ENCODE assay signal across 19 cellular contexts in genomic region chr6:46323966-46324622, GRCh38.
DNase-seq lines count a peak whose midpoint lies in the region; ATAC-seq and TF ChIP-seq lines count a peak whose summit lies in the region.
"Had no signal": no experiment of that assay in that cellular context is flagged by ENCODE, and none has a peak within 500 bp of the region (broad histone marks: within the 10 kb centered on the region; RNA-seq: fewer than 3 reads in every experiment).

No MANE protein-coding gene starts in this region.

- H3K27me3 ChIP-seq in mesenchymal stem cell (ENCODE audit: control insufficient read depth in 1 of 2, insufficient read depth in 1 of 2, low read length in 2 of 2), result no peaks in the 10 kb centered on the region
- H3K27me3 ChIP-seq: BLaER1 had no signal

- H3K9ac ChIP-seq in mesenchymal stem cell (ENCODE audit: low read length), result peak overlapping the region; percentile 80
- H3K9ac ChIP-seq: BLaER1, parathyroid adenoma had no signal

- no peak overlapping the region for H2BK15ac ChIP-seq in mesenchymal stem cell (ENCODE audit: low read depth, poor library complexity, severe bottlenecking)

- DNase-seq in NCI-H2227 (lab: John Stamatoyannopoulos, UW; ENCODE audit: unreplicated experiment) (peak; percentile 7), NCI-H2227 treated with DMSO at 0.1 percent for 48 hours (lab: John Stamatoyannopoulos, UW) (no peak), mesenchymal stem cell (no peak), substantia nigra (lab: John Stamatoyannopoulos, UW) (peak in 1 of 49 donors; percentile 11)
- no peak for DNase-seq in activated CD4-positive, alpha-beta T cell treated with anti-CD3 and anti-CD28 coated beads for 36 hours
- DNase-seq: 8988T; naive B cell; NCI-H187 treated with DMSO at 0.1 percent for 48 hours; stimulated activated CD4-positive, alpha-beta T cell treated with anti-CD3 and anti-CD28 coated beads, Interleukin-1b, Interleukin-23, amount 100 ng/mL, for 48 hours; stimulated activated naive CD4-positive, alpha-beta T cell; trophoblast cell had no signal

- no peak overlapping the region for H3K4me2 ChIP-seq in mesenchymal stem cell (ENCODE audit: low read length, poor library complexity, severe bottlenecking)

- ATAC-seq in activated CD4-positive, alpha-beta T cell treated with anti-CD3 and anti-CD28 coated beads for 36 hours, result no peak
- ATAC-seq in HG02938 (IDR thresholded peaks at IDR 0.05; ENCODE audit: unreplicated experiment), result no peak
- ATAC-seq in GM18861 (IDR thresholded peaks at IDR 0.05; ENCODE audit: unreplicated experiment), result no peak

- H3K4ac ChIP-seq in mesenchymal stem cell (ENCODE audit: low read depth in 1 of 2, low read length in 2 of 2), result no peak overlapping the region

- POLR2A ChIA-PET in activated CD4-positive, alpha-beta T cell treated with anti-CD3 and anti-CD28 coated beads for 36 hours (lab: Charles Lee), result no interaction called here

- H2BK120ac ChIP-seq in mesenchymal stem cell (ENCODE audit: low read depth, low read length), result no peak overlapping the region

- H3K23ac ChIP-seq in mesenchymal stem cell (ENCODE audit: low read length in 2 of 2), result no peak overlapping the region

- 100% methylated on average over 2 of the region's 3 CpGs for WGBS in mesenchymal stem cell

- H3K18ac ChIP-seq in mesenchymal stem cell (ENCODE audit: low read depth in 1 of 2, low read length in 2 of 2), result no peak overlapping the region

- H3K79me1 ChIP-seq in mesenchymal stem cell (replicated peaks; ENCODE audit: low read length, poor library complexity, severe bottlenecking), result no peaks in the 10 kb centered on the region

- CTCF ChIA-PET in activated CD4-positive, alpha-beta T cell treated with anti-CD3 and anti-CD28 coated beads for 36 hours (lab: Charles Lee), result interaction anchor here (1.4 kb wide), 1 partner anchor 234 kb away, joined by 3 read pairs; no protein-coding TSS in a partner anchor

- H2BK12ac ChIP-seq in mesenchymal stem cell (ENCODE audit: low read length in 2 of 2), result no peak overlapping the region

- intact Hi-C loops in activated CD4-positive, alpha-beta T cell treated with anti-CD3 and anti-CD28 coated beads for 36 hours (cut with DNase I, micrococcal nuclease), result no loop called here

- H4K91ac ChIP-seq in mesenchymal stem cell (ENCODE audit: low read length), result no peak overlapping the region

- peaks cover 10% of the 10 kb centered on the region for H3K4me1 ChIP-seq in mesenchymal stem cell (ENCODE audit: control insufficient read depth, insufficient read depth, low read depth, low read length)
- H3K4me1 ChIP-seq: parathyroid adenoma had no signal

- peaks cover 76% of the 10 kb centered on the region for H3K4me1 Mint-ChIP-seq in brain
- peaks cover 6% of the 10 kb centered on the region for H3K4me1 Mint-ChIP-seq in activated CD4-positive, alpha-beta T cell treated with anti-CD3 and anti-CD28 coated beads for 36 hours

- H2AFZ ChIP-seq in mesenchymal stem cell (ENCODE audit: low read depth, low read length), result no peak overlapping the region
- H2AFZ ChIP-seq: parathyroid adenoma had no signal

- H3K4me3 Mint-ChIP-seq in brain, result peak overlapping the region; percentile 26 to 83 (median 41)
- H3K4me3 Mint-ChIP-seq in activated CD4-positive, alpha-beta T cell treated with anti-CD3 and anti-CD28 coated beads for 36 hours, result no peak overlapping the region
- H3K4me3 Mint-ChIP-seq: naive B cell had no signal

- peak overlapping the region in 1 of 2 experiments; percentile 81 for H3K4me3 ChIP-seq in mesenchymal stem cell (ENCODE audit: insufficient read depth in 1 of 2, low read depth in 1 of 2, low read length in 2 of 2)
- H3K4me3 ChIP-seq: BLaER1, lung had no signal

- H2AK5ac ChIP-seq in mesenchymal stem cell (ENCODE audit: low read length, severe bottlenecking), result no peak overlapping the region

- no peaks in the 10 kb centered on the region for H3K9me3 ChIP-seq in mesenchymal stem cell (ENCODE audit: control insufficient read depth, low read length)
- H3K9me3 ChIP-seq: BLaER1 had no signal

- no peak overlapping the region for H4K8ac ChIP-seq in mesenchymal stem cell (ENCODE audit: low read length)

- no peak overlapping the region for H2BK5ac ChIP-seq in mesenchymal stem cell (ENCODE audit: low read depth, low read length, poor library complexity, severe bottlenecking)

- H3K27me3 Mint-ChIP-seq in brain, result peaks cover 4% of the 10 kb centered on the region
- H3K27me3 Mint-ChIP-seq in activated CD4-positive, alpha-beta T cell treated with anti-CD3 and anti-CD28 coated beads for 36 hours, result peaks cover 11% of the 10 kb centered on the region

- H3K36me3 ChIP-seq in mesenchymal stem cell (ENCODE audit: control insufficient read depth in 1 of 2, insufficient read depth in 2 of 2, low read depth in 1 of 2, low read length in 2 of 2), result no peaks in the 10 kb centered on the region
- H3K36me3 ChIP-seq: BLaER1 had no signal

- peak overlapping the region in 3 of 5 experiments; percentile 29 to 93 (median 62) for H3K27ac Mint-ChIP-seq in brain
- H3K27ac Mint-ChIP-seq in activated CD4-positive, alpha-beta T cell treated with anti-CD3 and anti-CD28 coated beads for 36 hours, result no peak overlapping the region
- H3K27ac Mint-ChIP-seq: activated T-helper 2 cell treated with anti-CD3 and anti-CD28 coated beads, Interferon-gamma antibody, Interleukin-2, Interleukin-4, amounts not matched to agents 10 μg/mL and 5 μg/mL and 100 μg/mL, durations not matched to agents 14 hours and 24 hours and 36 hours; naive B cell had no signal

- H3K27ac ChIP-seq in mesenchymal stem cell (ENCODE audit: low read length, poor library complexity, severe bottlenecking), result no peak overlapping the region
- peak overlapping the region; percentile 30 for H3K27ac ChIP-seq in substantia nigra (ENCODE audit: low read depth, low read length, poor library complexity, severe bottlenecking)
- H3K27ac ChIP-seq: BLaER1, epithelial cell of prostate, parathyroid adenoma had no signal

- no peaks in the 10 kb centered on the region for H3K36me3 Mint-ChIP-seq in brain
- no peaks in the 10 kb centered on the region for H3K36me3 Mint-ChIP-seq in activated CD4-positive, alpha-beta T cell treated with anti-CD3 and anti-CD28 coated beads for 36 hours (ENCODE audit: low read depth)
- H3K36me3 Mint-ChIP-seq: naive B cell had no signal

- H3K9me3 Mint-ChIP-seq in brain, result no peaks in the 10 kb centered on the region
- no peaks in the 10 kb centered on the region for H3K9me3 Mint-ChIP-seq in activated CD4-positive, alpha-beta T cell treated with anti-CD3 and anti-CD28 coated beads for 36 hours (ENCODE audit: low read depth)
- H3K9me3 Mint-ChIP-seq: activated T-helper 2 cell treated with anti-CD3 and anti-CD28 coated beads, Interferon-gamma antibody, Interleukin-2, Interleukin-4, amounts not matched to agents 10 μg/mL and 5 μg/mL and 100 μg/mL, durations not matched to agents 14 hours and 24 hours and 36 hours; naive B cell had no signal

- no peak overlapping the region for H3K14ac ChIP-seq in mesenchymal stem cell (ENCODE audit: low read length in 2 of 2)

- TF ChIP-seq CTCF in brain (conservative IDR thresholded peaks at IDR 0.05), result no peak
